ENCODE assay signal across 8 cellular contexts in the genomic region with DNA sequence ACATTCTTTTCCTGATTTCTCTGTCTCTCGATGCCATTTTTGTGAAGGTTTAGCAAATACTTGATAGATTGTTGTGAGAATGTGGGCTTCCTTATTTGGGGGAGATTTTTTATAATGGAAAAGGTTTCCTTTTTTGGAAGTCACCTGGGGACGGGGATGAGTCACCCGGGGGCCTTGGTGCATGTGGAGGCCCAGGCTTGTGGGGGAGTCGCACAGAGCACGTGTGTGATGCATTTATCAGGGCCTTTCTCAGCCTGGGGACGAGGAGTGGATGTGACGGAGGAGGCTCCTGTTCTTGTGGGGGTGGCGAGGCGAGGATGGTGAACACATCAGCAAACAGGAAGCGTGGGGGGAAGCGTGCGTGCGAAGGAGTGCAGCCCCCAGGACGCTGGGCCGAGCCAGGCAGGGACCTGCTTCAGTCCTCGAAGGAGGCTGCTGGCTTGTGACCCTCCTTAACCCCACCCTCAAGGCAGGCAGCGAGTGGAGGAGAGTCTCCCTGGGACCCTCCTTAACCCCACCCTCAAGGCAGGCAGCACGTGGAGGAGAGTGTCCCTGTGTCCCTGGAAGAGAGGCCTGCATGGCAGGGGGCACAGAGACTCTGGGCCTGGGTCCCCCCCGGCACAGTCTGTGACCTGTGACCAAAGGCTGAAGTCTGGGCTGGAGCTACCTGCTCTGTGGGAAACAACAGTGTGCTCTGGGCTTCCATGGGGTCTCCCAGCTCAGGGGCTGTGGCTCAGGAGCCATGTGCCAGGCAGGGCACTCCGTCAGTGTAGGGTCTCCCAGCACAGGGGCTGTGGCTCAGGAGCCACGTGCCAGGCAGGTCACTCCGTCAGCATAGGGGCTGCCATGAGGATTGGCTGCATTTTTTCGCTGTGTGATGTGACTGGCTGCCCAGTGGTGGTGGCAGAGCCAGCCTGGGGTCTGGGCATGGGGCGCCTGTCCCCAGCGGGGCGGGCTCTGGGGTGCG. TPM values are rescaled to one million over a fixed set of nuclear protein-coding genes. Genes with fewer than 3 reads are reported as not detected.
DNase-seq lines count a peak whose midpoint lies in the region; ATAC-seq and TF ChIP-seq lines count a peak whose summit lies in the region.

No MANE protein-coding gene starts in this region.

- H3K4me3 Mint-ChIP-seq in osteocyte (ENCODE audit: unreplicated experiment) = no peak overlapping the region

- in situ Hi-C loops in GM13977 (cut with MboI; ENCODE audit: low pct_unique_long_range_greater_than_20kb, low sequenced_read_pairs, unreplicated experiment) = no loop called here

- peak overlapping the region; percentile 6 for H3K27ac ChIP-seq in caudate nucleus (ENCODE audit: low read depth, low read length)

- H3K36me3 Mint-ChIP-seq in osteocyte (ENCODE audit: unreplicated experiment) = peaks cover 4% of the 10 kb centered on the region

- ATAC-seq in GM21367 (IDR thresholded peaks at IDR 0.05; ENCODE audit: unreplicated experiment) = no peak
- ATAC-seq in GM18520 (IDR thresholded peaks at IDR 0.05; ENCODE audit: unreplicated experiment) = no peak

- no peaks in the 10 kb centered on the region for H3K9me3 Mint-ChIP-seq in osteocyte (ENCODE audit: unreplicated experiment)

- no peak for TF ChIP-seq CTCF in GM13977 (IDR thresholded peaks at IDR 0.05; ENCODE audit: extremely low read depth, insufficient read depth, missing control alignments)
- no peak for TF ChIP-seq CTCF in osteocyte (IDR thresholded peaks at IDR 0.05)

- H3K27ac Mint-ChIP-seq in osteocyte (ENCODE audit: unreplicated experiment) = no peak overlapping the region

- H3K27me3 Mint-ChIP-seq in osteocyte (ENCODE audit: unreplicated experiment) = no peaks in the 10 kb centered on the region

- H3K4me1 Mint-ChIP-seq in osteocyte (ENCODE audit: unreplicated experiment) = peaks cover 50% of the 10 kb centered on the region

- DNase-seq in GM13977 (ENCODE audit: low spot score) (peak; percentile 74), UCSD-AML1 (lab: John Stamatoyannopoulos, UW; ENCODE audit: unreplicated experiment) (peak; percentile 52), caudate nucleus (lab: John Stamatoyannopoulos, UW) (peak in 38 of 61 donors; percentile 18 to 91 (median 52)), NOMO-1 treated with DMSO at 0.1 percent for 48 hours (lab: John Stamatoyannopoulos, UW; ENCODE audit: unreplicated experiment) (no peak), osteocyte (ENCODE audit: extremely low spot score, unreplicated experiment) (no peak)
- DNase-seq in stimulated activated CD4-positive, alpha-beta T cell treated with anti-CD3 and anti-CD28 coated beads, Interleukin-1b, Interleukin-23, amount 100 ng/mL, for 48 hours = peak; percentile 68

RNA-seq across cellular contexts. Expression of a gene that starts 57.2 kb away (rescaled TPM):
- 62.1 and 63.2 TPM in 2 replicates for total RNA-seq in osteocyte

Comparison
In these comparisons a context has a peak if more than half of its experiments do, and no peak if none do; other contexts are left out.
1. DNase-seq: peak in GM13977 (single experiment), UCSD-AML1 (single experiment), caudate nucleus (38 of 61) and stimulated activated CD4-positive, alpha-beta T cell treated with anti-CD3 and anti-CD28 coated beads, Interleukin-1b, Interleukin-23, amount 100 ng/mL, for 48 hours (single experiment); none in NOMO-1 treated with DMSO at 0.1 percent for 48 hours (single experiment) and osteocyte (single experiment).